1 cellular context compared by ENCODE assay signal in the genomic region with DNA sequence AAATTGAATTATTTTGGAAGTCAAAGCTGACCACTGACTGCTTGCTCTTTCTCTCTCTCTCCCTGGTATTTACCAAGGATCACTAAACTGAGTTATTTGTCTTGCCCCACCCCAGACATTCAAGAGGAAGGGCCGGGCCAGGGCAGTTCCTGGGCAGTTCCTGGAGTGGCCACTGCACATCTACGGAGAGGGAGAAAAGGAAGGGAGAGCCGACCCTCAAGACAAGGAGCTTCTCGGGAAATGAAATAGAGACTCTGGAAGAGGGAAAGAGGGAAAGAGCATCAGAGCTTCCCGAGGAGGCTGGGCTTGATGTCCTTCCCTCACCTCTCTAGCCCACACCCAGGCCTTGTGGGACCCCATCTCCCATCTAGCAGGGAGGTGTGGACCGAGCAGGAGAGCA.
TF ChIP-seq lines count a peak whose summit lies in the region.

No MANE protein-coding gene starts in this region.

TF ChIP-seq in HCT116, 20 proteins besides CTCF, POLR2A, EP300 and RAD21 (continued from another document):
- TF ChIP-seq, protein P1, sequence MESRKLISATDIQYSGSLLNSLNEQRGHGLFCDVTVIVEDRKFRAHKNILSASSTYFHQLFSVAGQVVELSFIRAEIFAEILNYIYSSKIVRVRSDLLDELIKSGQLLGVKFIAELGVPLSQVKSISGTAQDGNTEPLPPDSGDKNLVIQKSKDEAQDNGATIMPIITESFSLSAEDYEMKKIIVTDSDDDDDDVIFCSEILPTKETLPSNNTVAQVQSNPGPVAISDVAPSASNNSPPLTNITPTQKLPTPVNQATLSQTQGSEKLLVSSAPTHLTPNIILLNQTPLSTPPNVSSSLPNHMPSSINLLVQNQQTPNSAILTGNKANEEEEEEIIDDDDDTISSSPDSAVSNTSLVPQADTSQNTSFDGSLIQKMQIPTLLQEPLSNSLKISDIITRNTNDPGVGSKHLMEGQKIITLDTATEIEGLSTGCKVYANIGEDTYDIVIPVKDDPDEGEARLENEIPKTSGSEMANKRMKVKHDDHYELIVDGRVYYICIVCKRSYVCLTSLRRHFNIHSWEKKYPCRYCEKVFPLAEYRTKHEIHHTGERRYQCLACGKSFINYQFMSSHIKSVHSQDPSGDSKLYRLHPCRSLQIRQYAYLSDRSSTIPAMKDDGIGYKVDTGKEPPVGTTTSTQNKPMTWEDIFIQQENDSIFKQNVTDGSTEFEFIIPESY (IDR thresholded peaks at IDR 0.05; ENCODE audit: extremely low read depth, insufficient replicate concordance, low read length), result no peak
- TF ChIP-seq FOSL1 (IDR thresholded peaks at IDR 0.05; ENCODE audit: low read depth) (no peak), ZNF274 (IDR thresholded peaks at IDR 0.05; ENCODE audit: low read depth, low read length) (no peak), POLR2AphosphoS5 (IDR thresholded peaks at IDR 0.05; ENCODE audit: low read depth, low read length) (no peak), ZFX (IDR thresholded peaks at IDR 0.05) (no peak)
